Comparison of ENCODE assay signal across 30 cellular contexts in the genomic region with DNA sequence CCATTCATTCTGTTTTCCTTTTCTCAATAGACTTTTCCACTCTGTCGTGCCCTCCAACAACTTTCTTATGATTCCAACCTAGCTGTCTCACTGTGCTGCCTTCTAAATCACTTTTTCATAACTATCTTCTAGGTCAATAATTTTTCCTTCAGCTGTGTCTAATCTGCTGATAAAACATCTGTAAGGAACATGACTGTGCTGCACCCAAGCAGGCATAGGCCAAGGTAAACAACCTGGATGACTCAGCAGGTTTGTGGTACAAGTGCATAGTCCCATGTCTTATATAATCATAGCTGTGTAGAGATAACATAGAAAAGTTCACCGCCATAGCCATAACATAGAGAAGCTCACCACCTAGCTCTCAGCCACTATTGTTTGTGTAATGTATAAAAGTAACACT.
DNase-seq lines count a peak whose midpoint lies in the region; ATAC-seq and TF ChIP-seq lines count a peak whose summit lies in the region.
"Had no signal": no experiment of that assay in that cellular context is flagged by ENCODE, and none has a peak within 500 bp of the region (broad histone marks: within the 10 kb centered on the region; RNA-seq: fewer than 3 reads in every experiment).

No MANE protein-coding gene starts in this region.

- H3K4me1 ChIP-seq in breast epithelium: no peaks in the 10 kb centered on the region
- H3K4me1 ChIP-seq in SK-N-SH (ENCODE audit: control insufficient read depth in 1 of 2, insufficient read depth in 2 of 2, low read depth in 1 of 2, low read length in 1 of 2): no peaks in the 10 kb centered on the region
- H3K4me1 ChIP-seq: SJSA1, tibial artery had no signal

- POLR2A ChIA-PET in MCF 10A (lab: Yijun Ruan, JAX): no interaction called here
- POLR2A ChIA-PET in WTC11 (lab: Charles Lee): no interaction called here
- POLR2A ChIA-PET in SK-N-SH (lab: Yijun Ruan, JAX): no interaction called here

- H3K9ac ChIP-seq in SK-N-SH: no peak overlapping the region

- H2AFZ ChIP-seq in SK-N-SH (ENCODE audit: low read depth): no peak overlapping the region
- H2AFZ ChIP-seq: PC-9 had no signal

- H3K79me2 ChIP-seq in SK-N-SH (ENCODE audit: insufficient read depth): peaks cover 7% of the 10 kb centered on the region; the same call in 1 of the 2 replicates

- H3K4me2 ChIP-seq in SK-N-SH: no peak overlapping the region
- H3K4me2 ChIP-seq: PC-9 had no signal

- H3K27ac ChIP-seq in breast epithelium (no peak overlapping the region), SK-N-SH (ENCODE audit: low read depth in 2 of 2, low read length in 1 of 2) (no peak overlapping the region)
- H3K27ac ChIP-seq: coronary artery, ovary, PC-9, SJSA1, tibial artery had no signal

- TF ChIP-seq CTCF in MCF 10A (IDR thresholded peaks at IDR 0.05; ENCODE audit: unreplicated experiment) (no peak), breast epithelium (IDR thresholded peaks at IDR 0.05) (no peak), WTC11 (IDR thresholded peaks at IDR 0.05) (no peak), SK-N-SH (IDR thresholded peaks at IDR 0.05) (no peak)

- H3K27me3 Mint-ChIP-seq in MCF 10A (ENCODE audit: insufficient read depth, unreplicated experiment): no peaks in the 10 kb centered on the region
- H3K27me3 Mint-ChIP-seq in WTC11 (ENCODE audit: low read depth): no peaks in the 10 kb centered on the region
- H3K27me3 Mint-ChIP-seq: activated CD4-positive, alpha-beta T cell treated with anti-CD3 and anti-CD28 coated beads, Interleukin-2, amount 10 ng/mL, durations not matched to agents 24 days and 14 days; activated CD8-positive, alpha-beta memory T cell treated with anti-CD3 and anti-CD28 coated beads, Interleukin-2, amount 10 ng/mL, durations not matched to agents 7 days and 5 days had no signal

- CTCF ChIA-PET in MCF 10A (lab: Yijun Ruan, JAX) (interaction anchor here (0.5 to 1.2 kb wide), 5 partner anchors 20 to 102 kb away, joined by 3 to 7 read pairs (median 4); no protein-coding TSS in a partner anchor), WTC11 (lab: Charles Lee) (interaction anchor here (0.5 to 0.6 kb wide), 2 partner anchors 52 to 393 kb away, joined by 3 read pairs; no protein-coding TSS in a partner anchor), SK-N-SH (lab: Yijun Ruan, JAX) (interaction anchor here (1.0 kb wide), 1 partner anchor 18 kb away, joined by 3 read pairs; no protein-coding TSS in a partner anchor)

- WGBS in SK-N-SH (ENCODE audit: low lambda C conversion rate): 84% methylated on average over 2 of the region's 2 CpGs

- H3K4me1 Mint-ChIP-seq in MCF 10A (ENCODE audit: insufficient read depth, unreplicated experiment): peaks cover 13% of the 10 kb centered on the region
- no peaks in the 10 kb centered on the region for H3K4me1 Mint-ChIP-seq in WTC11
- H3K4me1 Mint-ChIP-seq: activated CD4-positive, alpha-beta T cell treated with anti-CD3 and anti-CD28 coated beads, Interleukin-2, amount 10 ng/mL, durations not matched to agents 24 days and 14 days; activated CD8-positive, alpha-beta memory T cell treated with anti-CD3 and anti-CD28 coated beads, Interleukin-2, amount 10 ng/mL, durations not matched to agents 7 days and 5 days; brain had no signal

- no peak for TF ChIP-seq EP300 in SK-N-SH (IDR thresholded peaks at IDR 0.05; ENCODE audit: borderline replicate concordance in 1 of 2, low read depth in 1 of 2, low read length in 1 of 2)

- H3F3A ChIP-seq in SK-N-SH (replicated peaks; ENCODE audit: insufficient read depth): no peaks in the 10 kb centered on the region

- BruUV-seq in MCF 10A (replicated peaks; lab: Mats Ljungman, UMichigan): no TSS peak

- no peaks in the 10 kb centered on the region for H3K9me3 Mint-ChIP-seq in MCF 10A (ENCODE audit: unreplicated experiment)
- H3K9me3 Mint-ChIP-seq in WTC11: peaks cover 21% of the 10 kb centered on the region
- H3K9me3 Mint-ChIP-seq: activated CD4-positive, alpha-beta T cell treated with anti-CD3 and anti-CD28 coated beads, Interleukin-2, amount 10 ng/mL, durations not matched to agents 24 days and 14 days had no signal

- H3K4me3 ChIP-seq in breast epithelium (no peak overlapping the region), SK-N-SH (ENCODE audit: low read depth in 2 of 2, low read length in 1 of 2) (no peak overlapping the region)
- H3K4me3 ChIP-seq: coronary artery, ovary, PC-9, SJSA1, tibial artery had no signal

- no peak overlapping the region for H3K4me3 Mint-ChIP-seq in MCF 10A (ENCODE audit: unreplicated experiment)
- H3K4me3 Mint-ChIP-seq in WTC11: no peak overlapping the region
- H3K4me3 Mint-ChIP-seq: activated CD4-positive, alpha-beta T cell treated with anti-CD3 and anti-CD28 coated beads, Interleukin-2, amount 10 ng/mL, durations not matched to agents 24 days and 14 days; activated CD8-positive, alpha-beta memory T cell treated with anti-CD3 and anti-CD28 coated beads, Interleukin-2, amount 10 ng/mL, durations not matched to agents 7 days and 5 days; activated T-helper 1 cell treated with anti-CD3 and anti-CD28 coated beads, Interleukin-12 subunit alpha, Interleukin-12 subunit beta, Interleukin-2, Interleukin-4 antibody, amounts not matched to agents 30 ng/mL and 10 ng/mL and 1 ng/mL, durations not matched to agents 14 hours and 24 hours and 36 hours; brain; natural killer cell; stimulated activated naive CD8-positive, alpha-beta T cell treated with anti-CD3 and anti-CD28 coated beads, Interleukin-15, Interleukin-2, amounts not matched to agents 100 ng/mL and 50 ng/mL, for 24 hours; T-helper 1 cell treated with Interleukin-12 subunit alpha and Interleukin-12 subunit beta and Interleukin-4 antibody, amounts not matched to agents 30 μg/mL and 1 μg/mL, for 36 hours had no signal

- H3K36me3 Mint-ChIP-seq in MCF 10A (ENCODE audit: insufficient read depth, unreplicated experiment) (peaks cover 6% of the 10 kb centered on the region), WTC11 (peaks cover 13% of the 10 kb centered on the region)
- H3K36me3 Mint-ChIP-seq: natural killer cell had no signal

- H3K36me3 ChIP-seq in breast epithelium (no peaks in the 10 kb centered on the region), SK-N-SH (replicated peaks in 1 of 2; ENCODE audit: control insufficient read depth in 1 of 2, insufficient read depth in 2 of 2, low read length in 1 of 2) (peaks cover 0 to 7% of the 10 kb centered on the region in 2 experiments)
- H3K36me3 ChIP-seq: BE2C, ovary, SJSA1, tibial artery had no signal

- H3K9me3 ChIP-seq in breast epithelium: peaks cover 0 to 15% of the 10 kb centered on the region in 2 donors
- H3K9me3 ChIP-seq in SK-N-SH: 0 out of 2 replicates have a peak, but pooled peaks cover 3% of the 10 kb centered on the region
- H3K9me3 ChIP-seq: ovary, SJSA1, tibial artery had no signal

- intact Hi-C loops in MCF 10A (cut with micrococcal nuclease): no loop called here
- intact Hi-C loops in breast epithelium (cut with DNase I; ENCODE audit: low total_unique reads): no loop called here

- H3K9me2 ChIP-seq in SK-N-SH: no peaks in the 10 kb centered on the region

- ATAC-seq in WTC11: no peak
- no peak for ATAC-seq in HG03342 (IDR thresholded peaks at IDR 0.05; ENCODE audit: unreplicated experiment)
- ATAC-seq: activated CD8-positive, alpha-beta memory T cell treated with anti-CD3 and anti-CD28 coated beads, Interleukin-2, amount 10 ng/mL, durations not matched to agents 7 days and 5 days; activated naive CD4-positive, alpha-beta T cell treated with anti-CD3 and anti-CD28 coated beads, Interleukin-2, amount 50 U/mL, for 72 hours; natural killer cell had no signal

- H3K27me3 ChIP-seq in breast epithelium: no peaks in the 10 kb centered on the region
- no peaks in the 10 kb centered on the region for H3K27me3 ChIP-seq in SK-N-SH (ENCODE audit: insufficient read depth)
- H3K27me3 ChIP-seq: BE2C, ovary, SJSA1, tibial artery had no signal

- no peak for TF ChIP-seq RAD21 in SK-N-SH (IDR thresholded peaks at IDR 0.05; ENCODE audit: low read length)

- H4K20me1 ChIP-seq in SK-N-SH (ENCODE audit: insufficient read depth): no peaks in the 10 kb centered on the region

- DNase-seq in MCF 10A (ENCODE audit: unreplicated experiment) (peak; percentile 75), breast epithelium (ENCODE audit: low spot score in 2 of 2) (no peak), WTC11 (ENCODE audit: low spot score) (no peak), glomerular visceral epithelial cell (ENCODE audit: extremely low spot score) (peak; percentile 30), activated T-cell treated with anti-CD3 and anti-CD28 coated beads for 4 hours (no peak), SW 1271 (lab: John Stamatoyannopoulos, UW) (no peak), SK-N-SH (no peak)
- DNase-seq: 8988T; activated CD4-positive, alpha-beta T cell treated with anti-CD3 and anti-CD28 coated beads, Interleukin-2, amount 10 ng/mL, durations not matched to agents 24 days and 14 days; activated CD8-positive, alpha-beta memory T cell treated with anti-CD3 and anti-CD28 coated beads, Interleukin-2, amount 10 ng/mL, durations not matched to agents 7 days and 5 days; BE2C; COR-L47; natural killer cell; NCI-H1048; NCI-H187 treated with DMSO at 0.1 percent for 48 hours; NCI-H2227 treated with DMSO at 0.1 percent for 48 hours; NCI-H774; ovary; PC-9; stimulated activated CD4-positive, alpha-beta T cell treated with anti-CD3 and anti-CD28 coated beads, Interleukin-12 subunit alpha, Interleukin-12 subunit beta, amount 100 ng/mL, for 4 hours; stimulated activated CD4-positive, alpha-beta T cell treated with anti-CD3 and anti-CD28 coated beads, Interleukin-4, amount 100 ng/mL, for 4 hours; tibial artery had no signal

- TF ChIP-seq POLR2A in breast epithelium (IDR thresholded peaks at IDR 0.05): no peak

- H3K27ac Mint-ChIP-seq in MCF 10A (ENCODE audit: low read depth, unreplicated experiment): peak overlapping the region; percentile 28
- H3K27ac Mint-ChIP-seq in WTC11: no peak overlapping the region
- H3K27ac Mint-ChIP-seq: activated CD4-positive, alpha-beta T cell treated with anti-CD3 and anti-CD28 coated beads, Interleukin-2, amount 10 ng/mL, durations not matched to agents 24 days and 14 days; activated CD8-positive, alpha-beta memory T cell treated with anti-CD3 and anti-CD28 coated beads, Interleukin-2, amount 10 ng/mL, durations not matched to agents 7 days and 5 days; activated T-helper 1 cell treated with anti-CD3 and anti-CD28 coated beads, Interleukin-12 subunit alpha, Interleukin-12 subunit beta, Interleukin-2, Interleukin-4 antibody, amounts not matched to agents 30 ng/mL and 10 ng/mL and 1 ng/mL, durations not matched to agents 14 hours and 24 hours and 36 hours; brain; natural killer cell; stimulated activated naive CD8-positive, alpha-beta T cell treated with anti-CD3 and anti-CD28 coated beads, Interleukin-15, Interleukin-2, amounts not matched to agents 100 ng/mL and 50 ng/mL, for 24 hours; T-helper 1 cell treated with Interleukin-12 subunit alpha and Interleukin-12 subunit beta and Interleukin-4 antibody, amounts not matched to agents 30 μg/mL and 1 μg/mL, for 36 hours had no signal

TF ChIP-seq in WTC11, 78 proteins besides CTCF, POLR2A, EP300 and RAD21 (continues in another document):
- TF ChIP-seq FOXK1 (CRISPR knock-in tag; IDR thresholded peaks at IDR 0.05) (no peak), GABPB1 (CRISPR knock-in tag; IDR thresholded peaks at IDR 0.05) (peak; percentile 35; the same call in 1 of the 2 replicates), SOX15 (CRISPR knock-in tag; IDR thresholded peaks at IDR 0.05) (no peak)

Comparison
In these comparisons a context has a peak if more than half of its experiments do, and no peak if none do; other contexts are left out.
1. DNase-seq: peak in MCF 10A (single experiment) and glomerular visceral epithelial cell (single experiment); none in breast epithelium (0 of 2), WTC11 (single experiment), activated T-cell treated with anti-CD3 and anti-CD28 coated beads for 4 hours (single experiment), SW 1271 (0 of 2) and SK-N-SH (single experiment).